ENCODE assay signal across 17 cellular contexts in the genomic region with DNA sequence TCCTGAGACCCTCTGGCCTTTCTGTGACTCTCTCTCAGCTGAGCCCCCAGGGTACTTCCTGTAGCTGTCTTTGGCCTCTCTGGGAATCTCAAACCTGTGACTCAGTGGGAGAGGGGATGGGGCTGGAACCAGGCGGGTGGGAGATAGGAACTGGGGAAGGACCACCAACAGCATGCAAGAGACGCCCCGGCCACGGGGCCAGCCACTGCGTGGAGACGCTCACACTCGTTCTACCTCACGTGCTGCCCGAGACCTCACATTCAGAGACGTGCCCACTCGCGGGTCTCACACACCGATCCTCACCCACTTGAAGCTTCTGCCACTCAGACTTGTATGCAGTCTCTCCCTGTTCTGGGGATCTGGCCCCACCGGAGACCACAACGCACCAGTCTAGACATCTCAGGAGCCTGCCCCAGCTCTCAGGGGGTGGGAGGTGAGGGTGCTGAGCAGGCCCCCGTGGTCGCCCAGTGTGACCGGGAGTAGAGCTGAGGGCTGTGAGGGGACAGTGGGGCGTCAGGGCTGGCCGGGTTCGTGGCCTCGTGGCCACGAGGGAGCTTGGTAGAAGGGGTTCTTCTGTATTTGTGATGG. TPM values are rescaled to one million over a fixed set of nuclear protein-coding genes. Genes with fewer than 3 reads are reported as not detected.
A peak's percentile ranks its signal among the peaks of the same experiment; 100 is the strongest.
DNase-seq lines count a peak whose midpoint lies in the region; ATAC-seq, FAIRE-seq and TF ChIP-seq lines count a peak whose summit lies in the region.
"Had no signal": no experiment of that assay in that cellular context is flagged by ENCODE, and none has a peak within 500 bp of the region (broad histone marks: within the 10 kb centered on the region; RNA-seq: fewer than 3 reads in every experiment).

No MANE protein-coding gene starts in this region.

- H3K4me1 ChIP-seq in endothelial cell of umbilical vein (ENCODE audit: control insufficient read depth, extremely low read depth, insufficient read depth, low read length) (no peaks in the 10 kb centered on the region), mesendoderm (ENCODE audit: control insufficient read depth, low read depth, low read length) (no peaks in the 10 kb centered on the region)
- H3K4me1 ChIP-seq: A549, thyroid gland had no signal

- H3K27ac Mint-ChIP-seq in activated CD4-positive, alpha-beta T cell treated with anti-CD3 and anti-CD28 coated beads, Interleukin-2, amount 10 ng/mL, durations not matched to agents 7 days and 5 days = peak overlapping the region; percentile 66
- no peak overlapping the region for H3K27ac Mint-ChIP-seq in WTC11

- peak overlapping the region; percentile 64 for H3K4me3 Mint-ChIP-seq in activated CD4-positive, alpha-beta T cell treated with anti-CD3 and anti-CD28 coated beads, Interleukin-2, amount 10 ng/mL, durations not matched to agents 7 days and 5 days
- H3K4me3 Mint-ChIP-seq in WTC11 = peak overlapping the region; percentile 62
- H3K4me3 Mint-ChIP-seq: neural crest cell had no signal

- no peaks in the 10 kb centered on the region for H3K9me3 ChIP-seq in endothelial cell of umbilical vein (replicated peaks; ENCODE audit: control insufficient read depth, insufficient read depth, low read length)
- H3K9me3 ChIP-seq: thyroid gland had no signal

- H2AFZ ChIP-seq in endothelial cell of umbilical vein (ENCODE audit: low read depth, low read length) = peak overlapping the region; percentile 13

- TF ChIP-seq CTCF in WTC11 (IDR thresholded peaks at IDR 0.05) (no peak), endothelial cell of umbilical vein (IDR thresholded peaks at IDR 0.05; ENCODE audit: extremely low read depth in 1 of 2, insufficient read depth in 1 of 2, low read depth in 1 of 2, low read length in 2 of 2) (no peak), retinal pigment epithelial cell (conservative IDR thresholded peaks at IDR 0.05; ENCODE audit: low read depth, low read length) (no peak)

- no peak overlapping the region for H3K23ac ChIP-seq in mesendoderm (ENCODE audit: low read length)

- H2AK5ac ChIP-seq in mesendoderm (ENCODE audit: low read length) = no peak overlapping the region

- no peaks in the 10 kb centered on the region for H4K20me1 ChIP-seq in endothelial cell of umbilical vein (replicated peaks; ENCODE audit: control insufficient read depth, extremely low read depth, insufficient read depth, low read length)

- H3K4me3 ChIP-seq in endothelial cell of umbilical vein (replicated peaks in 1 of 3; ENCODE audit: insufficient read depth in 1 of 3, low read depth in 1 of 3, low read length in 3 of 3) = no peak overlapping the region
- H3K4me3 ChIP-seq in retinal pigment epithelial cell (ENCODE audit: low read length) = peak overlapping the region; percentile 22
- H3K4me3 ChIP-seq in mesendoderm (ENCODE audit: low read length) = no peak overlapping the region
- H3K4me3 ChIP-seq: A549, thyroid gland had no signal

- H4K8ac ChIP-seq in mesendoderm (ENCODE audit: low read depth, low read length) = no peak overlapping the region

- H3K36me3 ChIP-seq in endothelial cell of umbilical vein (ENCODE audit: control insufficient read depth in 2 of 2, extremely low read depth in 1 of 2, insufficient read depth in 2 of 2, low read length in 2 of 2) = no peaks in the 10 kb centered on the region
- no peaks in the 10 kb centered on the region for H3K36me3 ChIP-seq in mesendoderm (ENCODE audit: control insufficient read depth, insufficient read depth, low read length)
- H3K36me3 ChIP-seq: thyroid gland had no signal

- H3K79me1 ChIP-seq in mesendoderm (ENCODE audit: low read length) = no peaks in the 10 kb centered on the region

- BruUV-seq in endothelial cell of umbilical vein (replicated peaks; lab: Mats Ljungman, UMichigan) = no TSS peak

- TF ChIP-seq POLR2A in endothelial cell of umbilical vein (IDR thresholded peaks at IDR 0.05; ENCODE audit: low read depth, low read length) = no peak

- no peak overlapping the region for H4K5ac ChIP-seq in mesendoderm (ENCODE audit: low read length)

- H2BK5ac ChIP-seq in mesendoderm (ENCODE audit: low read length) = no peak overlapping the region

- CTCF ChIA-PET in activated CD4-positive, alpha-beta T cell treated with anti-CD3 and anti-CD28 coated beads, Interleukin-2, amount 10 ng/mL, durations not matched to agents 7 days and 5 days (lab: Charles Lee) = interaction anchor here (0.8 to 4.0 kb wide), 10 partner anchors 11 to 179 kb away, joined by 3 to 19 read pairs (median 3); partner anchors contain the start of gene CLTB
- CTCF ChIA-PET in WTC11 (lab: Charles Lee) = interaction anchor here (0.6 to 3.4 kb wide), 14 partner anchors 9 to 180 kb away, joined by 3 to 21 read pairs (median 5); partner anchors contain the start of genes CLTB, EIF4E1B, RNF44 and SNCB
- CTCF ChIA-PET in endothelial cell of umbilical vein (lab: Charles Lee) = interaction anchor here (0.9 to 2.5 kb wide), 9 partner anchors 9 to 866 kb away, joined by 3 to 10 read pairs (median 4); no protein-coding TSS in a partner anchor

- whole genome bisulfite sequencing in mesendoderm (ENCODE audit: extremely low coverage, insufficient coverage, low lambda C conversion rate) = no CpG with 5 or more reads among the region's 23 CpGs

- peaks cover 9% of the 10 kb centered on the region for H3K4me1 Mint-ChIP-seq in activated CD4-positive, alpha-beta T cell treated with anti-CD3 and anti-CD28 coated beads, Interleukin-2, amount 10 ng/mL, durations not matched to agents 7 days and 5 days
- 0 out of 2 replicates have a peak, but pooled peaks cover 4% of the 10 kb centered on the region for H3K4me1 Mint-ChIP-seq in WTC11

- H3K27ac ChIP-seq in endothelial cell of umbilical vein (ENCODE audit: insufficient read depth, low read depth, low read length) = no peak overlapping the region
- no peak overlapping the region for H3K27ac ChIP-seq in mesendoderm (ENCODE audit: low read depth, low read length)
- H3K27ac ChIP-seq: A549, thyroid gland had no signal

- dilution Hi-C loops in endothelial cell of umbilical vein (cut with MboI; ENCODE audit: extremely low pct_ligation_motif_present, low sequenced_read_pairs) = no loop called here

- intact Hi-C loops in endothelial cell of umbilical vein (cut with micrococcal nuclease) = loop anchor here (2.0 kb wide), 1 partner anchor 23 kb away; no protein-coding TSS in a partner anchor

- no peaks in the 10 kb centered on the region for H3K36me3 Mint-ChIP-seq in activated CD4-positive, alpha-beta T cell treated with anti-CD3 and anti-CD28 coated beads, Interleukin-2, amount 10 ng/mL, durations not matched to agents 7 days and 5 days (ENCODE audit: low read depth)
- peaks cover 6% of the 10 kb centered on the region for H3K36me3 Mint-ChIP-seq in WTC11

- ATAC-seq in WTC11 = no peak
- no peak for ATAC-seq in HG02938 (IDR thresholded peaks at IDR 0.05; ENCODE audit: unreplicated experiment)

- H3K9me1 ChIP-seq in endothelial cell of umbilical vein (replicated peaks; ENCODE audit: control insufficient read depth, extremely low read depth, insufficient read depth, low read length) = no peaks in the 10 kb centered on the region

- no peaks in the 10 kb centered on the region for H3K27me3 Mint-ChIP-seq in activated CD4-positive, alpha-beta T cell treated with anti-CD3 and anti-CD28 coated beads, Interleukin-2, amount 10 ng/mL, durations not matched to agents 7 days and 5 days
- H3K27me3 Mint-ChIP-seq in WTC11 (ENCODE audit: low read depth) = peaks cover 36% of the 10 kb centered on the region

- no peaks in the 10 kb centered on the region for H3K27me3 ChIP-seq in endothelial cell of umbilical vein (ENCODE audit: control insufficient read depth in 2 of 2, insufficient read depth in 2 of 2, low read length in 2 of 2)
- no peaks in the 10 kb centered on the region for H3K27me3 ChIP-seq in mesendoderm (ENCODE audit: insufficient read depth, low read length, poor library complexity)
- H3K27me3 ChIP-seq: thyroid gland had no signal

- H3K4me2 ChIP-seq in endothelial cell of umbilical vein (ENCODE audit: insufficient read depth, low read length) (peak overlapping the region; percentile 37), mesendoderm (ENCODE audit: low read length) (no peak overlapping the region)
- H3K4me2 ChIP-seq: A549 had no signal

- H3K56ac ChIP-seq in mesendoderm (ENCODE audit: low read length) = no peak overlapping the region

- DNase-seq in activated CD4-positive, alpha-beta T cell treated with anti-CD3 and anti-CD28 coated beads, Interleukin-2, amount 10 ng/mL, durations not matched to agents 7 days and 5 days = no peak
- DNase-seq in activated CD4-positive, alpha-beta T cell treated with anti-CD3 and anti-CD28 coated beads for 1 hour = no peak
- DNase-seq in WTC11 (ENCODE audit: low spot score) = no peak
- DNase-seq in endothelial cell of umbilical vein (ENCODE audit: low read depth, low spot score) = no peak
- DNase-seq in retinal pigment epithelial cell (ENCODE audit: low read depth) = no peak
- no peak for DNase-seq in NCI-H2171 (lab: John Stamatoyannopoulos, UW)
- DNase-seq in mesendoderm = no peak
- DNase-seq: anterior cingulate cortex, DMS153, kidney glomerular epithelial cell, NCI-H146 had no signal

- H2BK120ac ChIP-seq in mesendoderm (ENCODE audit: low read depth, low read length) = no peak overlapping the region

- FAIRE-seq in endothelial cell of umbilical vein (lab: Jason Lieb, UNC) = no peak
- FAIRE-seq: A549 had no signal

- no peak overlapping the region for H3K4ac ChIP-seq in mesendoderm (ENCODE audit: low read depth, low read length)

- H3K9ac ChIP-seq in endothelial cell of umbilical vein (replicated peaks; ENCODE audit: extremely low read depth, insufficient read depth, low read length) (no peak overlapping the region), mesendoderm (ENCODE audit: low read length) (no peak overlapping the region)

- no peak overlapping the region for H3K18ac ChIP-seq in mesendoderm (ENCODE audit: low read length)

- H3K9me3 Mint-ChIP-seq in activated CD4-positive, alpha-beta T cell treated with anti-CD3 and anti-CD28 coated beads, Interleukin-2, amount 10 ng/mL, durations not matched to agents 7 days and 5 days = no peaks in the 10 kb centered on the region
- no peaks in the 10 kb centered on the region for H3K9me3 Mint-ChIP-seq in WTC11
- H3K9me3 Mint-ChIP-seq: neural crest cell had no signal

- POLR2A ChIA-PET in activated CD4-positive, alpha-beta T cell treated with anti-CD3 and anti-CD28 coated beads, Interleukin-2, amount 10 ng/mL, durations not matched to agents 7 days and 5 days (lab: Charles Lee) = interaction anchor here (0.7 kb wide), 1 partner anchor 65 kb away, joined by 3 read pairs; no protein-coding TSS in a partner anchor
- POLR2A ChIA-PET in WTC11 (lab: Charles Lee) = interaction anchor here (0.6 to 1.8 kb wide), 2 partner anchors 38 to 53 kb away, joined by 3 to 4 read pairs; no protein-coding TSS in a partner anchor
- POLR2A ChIA-PET in endothelial cell of umbilical vein (lab: Charles Lee) = no interaction called here

- no peak overlapping the region for H2BK15ac ChIP-seq in mesendoderm (replicated peaks; ENCODE audit: low read depth)

- H3K79me2 ChIP-seq in endothelial cell of umbilical vein (ENCODE audit: control insufficient read depth, insufficient read depth, low read length) (no peaks in the 10 kb centered on the region), mesendoderm (ENCODE audit: control insufficient read depth, insufficient read depth, low read length) (no peaks in the 10 kb centered on the region)

RNA-seq across cellular contexts. Expression of gene GPRIN1, which starts 13.8 kb away (rescaled TPM):
- 1 to 10 TPM; 2.5 to 2.6 TPM for total RNA-seq in activated CD4-positive, alpha-beta T cell treated with anti-CD3 and anti-CD28 coated beads, Interleukin-2, amount 10 ng/mL, durations not matched to agents 7 days and 5 days
- 5.4 to 8.5 TPM (median 5.8 TPM) in 3 replicates for total RNA-seq in WTC11 (2021)
- total RNA-seq in endothelial cell of umbilical vein = 9.3 and 10.4 TPM in 2 replicates
- 2.4 and 2.6 TPM in 2 replicates for polyA plus RNA-seq in endothelial cell of umbilical vein
- 3.2 and 4.2 TPM in 2 replicates for polyA plus RNA-seq in endothelial cell of umbilical vein (2011; cell fraction: cytosol; rRNA removed)
- 2.6 and 3.1 TPM in 2 replicates for polyA plus RNA-seq in endothelial cell of umbilical vein (2011; cell fraction: nucleus; rRNA removed)
- 6.2 TPM in 2 replicates for polyA plus RNA-seq in endothelial cell of umbilical vein (2012)
- 2.7 and 3.4 TPM in 2 replicates for polyA minus RNA-seq in endothelial cell of umbilical vein
- polyA minus RNA-seq in endothelial cell of umbilical vein (2011; cell fraction: cytosol; rRNA and poly(A)+ RNA removed) = 4.4 TPM
- 1.8 and 2.9 TPM in 2 replicates for polyA minus RNA-seq in endothelial cell of umbilical vein (2011; cell fraction: nucleus; rRNA and poly(A)+ RNA removed)
- 4.0 TPM for polyA plus RNA-seq in mesendoderm (2013, experiment 1 of 2)
- polyA plus RNA-seq in mesendoderm (2013, experiment 2 of 2) = 4.2 TPM

RNA-seq across cellular contexts. Expression of gene SNCB, which starts 34.2 kb away (rescaled TPM):
- total RNA-seq in activated CD4-positive, alpha-beta T cell treated with anti-CD3 and anti-CD28 coated beads, Interleukin-2, amount 10 ng/mL, durations not matched to agents 7 days and 5 days = not detected
- 6.8 to 13.4 TPM (median 9.6 TPM) in 3 replicates for total RNA-seq in WTC11 (2021)
- total RNA-seq in endothelial cell of umbilical vein = not detected in 2 replicates
- polyA plus RNA-seq in endothelial cell of umbilical vein = 0.08 TPM in 1 of 2 replicates, not detected in the other
- polyA plus RNA-seq in endothelial cell of umbilical vein (2011; cell fraction: cytosol; rRNA removed) = 0.07 TPM in 1 of 2 replicates, not detected in the other
- polyA plus RNA-seq in endothelial cell of umbilical vein (2011; cell fraction: nucleus; rRNA removed) = 0.12 TPM in 1 of 2 replicates, not detected in the other
- polyA plus RNA-seq in endothelial cell of umbilical vein (2012) = not detected in 2 replicates
- not detected in 2 replicates for polyA minus RNA-seq in endothelial cell of umbilical vein
- not detected for polyA minus RNA-seq in endothelial cell of umbilical vein (2011; cell fraction: cytosol; rRNA and poly(A)+ RNA removed)
- polyA minus RNA-seq in endothelial cell of umbilical vein (2011; cell fraction: nucleus; rRNA and poly(A)+ RNA removed) = not detected in 2 replicates
- polyA plus RNA-seq in mesendoderm (2013, experiment 1 of 2) = 1.0 TPM
- polyA plus RNA-seq in mesendoderm (2013, experiment 2 of 2) = 1.4 TPM
- total RNA-seq: activated CD8-positive, alpha-beta memory T cell treated with anti-CD3 and anti-CD28 coated beads for 36 hours; RPMI7951; thyroid gland had no signal

RNA-seq across cellular contexts. Expression of gene EIF4E1B, which starts 34.3 kb away (rescaled TPM):
- total RNA-seq in activated CD4-positive, alpha-beta T cell treated with anti-CD3 and anti-CD28 coated beads, Interleukin-2, amount 10 ng/mL, durations not matched to agents 7 days and 5 days = not detected
- total RNA-seq in WTC11 (2021) (0.74 to 1.3 TPM (median 1.1 TPM) in 3 replicates), endothelial cell of umbilical vein (not detected in 2 replicates)
- not detected in 2 replicates for polyA plus RNA-seq in endothelial cell of umbilical vein
- polyA plus RNA-seq in endothelial cell of umbilical vein (2011; cell fraction: cytosol; rRNA removed) = not detected in 2 replicates
- polyA plus RNA-seq in endothelial cell of umbilical vein (2011; cell fraction: nucleus; rRNA removed) = not detected in 2 replicates
- not detected in 2 replicates for polyA plus RNA-seq in endothelial cell of umbilical vein (2012)
- polyA minus RNA-seq in endothelial cell of umbilical vein = not detected in 2 replicates
- not detected for polyA minus RNA-seq in endothelial cell of umbilical vein (2011; cell fraction: cytosol; rRNA and poly(A)+ RNA removed)
- not detected in 2 replicates for polyA minus RNA-seq in endothelial cell of umbilical vein (2011; cell fraction: nucleus; rRNA and poly(A)+ RNA removed)
- 0.17 TPM for polyA plus RNA-seq in mesendoderm (2013, experiment 1 of 2)
- polyA plus RNA-seq in mesendoderm (2013, experiment 2 of 2) = 0.11 TPM
- total RNA-seq: activated CD8-positive, alpha-beta memory T cell treated with anti-CD3 and anti-CD28 coated beads for 36 hours; neural crest cell; RPMI7951; thyroid gland had no signal
- polyA plus RNA-seq: A549 had no signal

RNA-seq across cellular contexts. Expression of gene CDHR2, which starts 47.0 kb away (rescaled TPM):
- 1 to 10 TPM; 1.3 to 2.4 TPM for total RNA-seq in activated CD4-positive, alpha-beta T cell treated with anti-CD3 and anti-CD28 coated beads, Interleukin-2, amount 10 ng/mL, durations not matched to agents 7 days and 5 days
- 0.44 to 1.1 TPM (median 0.63 TPM) in 3 replicates for total RNA-seq in WTC11 (2021)
- total RNA-seq in endothelial cell of umbilical vein = not detected in 2 replicates
- not detected in 2 replicates for polyA plus RNA-seq in endothelial cell of umbilical vein
- polyA plus RNA-seq in endothelial cell of umbilical vein (2011; cell fraction: cytosol; rRNA removed) = not detected in 2 replicates
- not detected in 2 replicates for polyA plus RNA-seq in endothelial cell of umbilical vein (2011; cell fraction: nucleus; rRNA removed)
- polyA plus RNA-seq in endothelial cell of umbilical vein (2012) = 0.18 TPM in 1 of 2 replicates, not detected in the other
- not detected in 2 replicates for polyA minus RNA-seq in endothelial cell of umbilical vein
- not detected for polyA minus RNA-seq in endothelial cell of umbilical vein (2011; cell fraction: cytosol; rRNA and poly(A)+ RNA removed)
- not detected in 2 replicates for polyA minus RNA-seq in endothelial cell of umbilical vein (2011; cell fraction: nucleus; rRNA and poly(A)+ RNA removed)
- polyA plus RNA-seq in mesendoderm (2013, experiment 1 of 2) = 0.07 TPM
- polyA plus RNA-seq in mesendoderm (2013, experiment 2 of 2) = not detected
- total RNA-seq: neural crest cell, RPMI7951 had no signal

RNA-seq across cellular contexts. Expression of gene TSPAN17, which starts 51.1 kb away (rescaled TPM):
- total RNA-seq in activated CD4-positive, alpha-beta T cell treated with anti-CD3 and anti-CD28 coated beads, Interleukin-2, amount 10 ng/mL, durations not matched to agents 7 days and 5 days = 10 to 100 TPM; 39.6 to 42.5 TPM
- total RNA-seq in WTC11 (2021) (45.7 to 47.8 TPM (median 46.1 TPM) in 3 replicates), endothelial cell of umbilical vein (55.9 and 57.0 TPM in 2 replicates)
- 64.1 and 73.3 TPM in 2 replicates for polyA plus RNA-seq in endothelial cell of umbilical vein
- 45.0 and 54.0 TPM in 2 replicates for polyA plus RNA-seq in endothelial cell of umbilical vein (2011; cell fraction: cytosol; rRNA removed)
- 85.7 and 95.0 TPM in 2 replicates for polyA plus RNA-seq in endothelial cell of umbilical vein (2011; cell fraction: nucleus; rRNA removed)
- 54.6 and 56.8 TPM in 2 replicates for polyA plus RNA-seq in endothelial cell of umbilical vein (2012)
- polyA minus RNA-seq in endothelial cell of umbilical vein = 91.1 and 94.5 TPM in 2 replicates
- polyA minus RNA-seq in endothelial cell of umbilical vein (2011; cell fraction: cytosol; rRNA and poly(A)+ RNA removed) = 12.0 TPM
- polyA minus RNA-seq in endothelial cell of umbilical vein (2011; cell fraction: nucleus; rRNA and poly(A)+ RNA removed) = 30.8 and 33.2 TPM in 2 replicates
- 26.2 TPM for polyA plus RNA-seq in mesendoderm (2013, experiment 1 of 2)
- 27.6 TPM for polyA plus RNA-seq in mesendoderm (2013, experiment 2 of 2)
